1 cellular context compared by ENCODE assay signal in genomic region chr10:43715334-43715733, GRCh38.
TF ChIP-seq lines count a peak whose summit lies in the region.

No MANE protein-coding gene starts in this region.

TF ChIP-seq in IMR-90, 13 proteins besides CTCF, POLR2A, EP300 and RAD21 (continued from another document):
- TF ChIP-seq MAFK (IDR thresholded peaks at IDR 0.05; ENCODE audit: low read depth, low read length): no peak
